In genomic region chr2:72128059-72128842, GRCh38 we compare ENCODE assay signal across 13 cellular contexts. TPM values are rescaled to one million over a fixed set of nuclear protein-coding genes. Genes with fewer than 3 reads are reported as not detected.
"Had no signal": no experiment of that assay in that cellular context is flagged by ENCODE, and none has a peak within 500 bp of the region (broad histone marks: within the 10 kb centered on the region; RNA-seq: fewer than 3 reads in every experiment).

No MANE protein-coding gene starts in this region.

- H3K4me1 ChIP-seq: breast epithelium, right atrium auricular region, transverse colon had no signal

- H3K4me3 Mint-ChIP-seq: activated CD4-positive, alpha-beta T cell treated with anti-CD3 and anti-CD28 coated beads for 36 hours; stimulated activated effector memory CD8-positive, alpha-beta T cell treated with anti-CD3 and anti-CD28 coated beads, Interleukin-12 subunit alpha, Interleukin-12 subunit beta, amount 100 ng/mL, for 72 hours; T-cell had no signal

- H3K4me3 ChIP-seq: breast epithelium, right atrium auricular region, smooth muscle cell, transverse colon had no signal

- H3K9me3 ChIP-seq: breast epithelium, right atrium auricular region, transverse colon had no signal

- H3K4me1 Mint-ChIP-seq: activated CD4-positive, alpha-beta T cell treated with anti-CD3 and anti-CD28 coated beads for 36 hours; T-cell had no signal

- DNase-seq: activated CD4-positive, alpha-beta T cell treated with anti-CD3 and anti-CD28 coated beads for 36 hours; activated T-cell treated with anti-CD3 and anti-CD28 coated beads, Interleukin-2, amount 50 U/mL, for 1 hour; effector CD4-positive, alpha-beta T cell; midbrain; T1000; transverse colon had no signal

- H3K27me3 ChIP-seq: breast epithelium, right atrium auricular region had no signal

- H3K9me3 Mint-ChIP-seq: stimulated activated effector memory CD8-positive, alpha-beta T cell treated with anti-CD3 and anti-CD28 coated beads, Interleukin-12 subunit alpha, Interleukin-12 subunit beta, amount 100 ng/mL, for 72 hours; T-cell had no signal

- H3K27ac ChIP-seq: breast epithelium, right atrium auricular region, transverse colon had no signal

- ATAC-seq: activated CD4-positive, alpha-beta T cell treated with anti-CD3 and anti-CD28 coated beads for 36 hours; T-cell had no signal

- H3K36me3 ChIP-seq: breast epithelium, right atrium auricular region, transverse colon had no signal

- H3K36me3 Mint-ChIP-seq: stimulated activated effector memory CD8-positive, alpha-beta T cell treated with anti-CD3 and anti-CD28 coated beads, Interleukin-12 subunit alpha, Interleukin-12 subunit beta, amount 100 ng/mL, for 72 hours; T-cell had no signal

- H3K27ac Mint-ChIP-seq: activated CD4-positive, alpha-beta T cell treated with anti-CD3 and anti-CD28 coated beads for 36 hours; stimulated activated effector memory CD8-positive, alpha-beta T cell treated with anti-CD3 and anti-CD28 coated beads, Interleukin-12 subunit alpha, Interleukin-12 subunit beta, amount 100 ng/mL, for 72 hours; T-cell had no signal

- FAIRE-seq: colon, frontal cortex had no signal

RNA-seq across cellular contexts. Expression of gene CYP26B1, which starts 19.4 kb away (rescaled TPM):
- total RNA-seq: activated CD4-positive, alpha-beta T cell treated with anti-CD3 and anti-CD28 coated beads for 36 hours had no signal
